ENCODE assay signal across 8 cellular contexts in genomic region chr11:64844330-64845124, GRCh38. TPM values are rescaled to one million over a fixed set of nuclear protein-coding genes. Genes with fewer than 3 reads are reported as not detected.
DNase-seq lines count a peak whose midpoint lies in the region; ATAC-seq and TF ChIP-seq lines count a peak whose summit lies in the region.

Gene CDC42BPG, minus strand, starts transcription at chr11:64844653. Its CDS starts 84 bp downstream, at chr11:64844569.

- TF ChIP-seq CTCF in nephron progenitor cell (IDR thresholded peaks at IDR 0.05): peak; percentile 47

- ATAC-seq in activated T-helper 17 cell treated with anti-CD3 and anti-CD28 coated beads, Interleukin-2, amount 50 U/mL, for 72 hours (replicated peaks): peak; percentile 68
- ATAC-seq in HG03439 (IDR thresholded peaks at IDR 0.05; ENCODE audit: unreplicated experiment): no peak

- no peak within 1 kb of the TSS for H3K27ac Mint-ChIP-seq in activated T-helper 17 cell treated with anti-CD3 and anti-CD28 coated beads, Interleukin-2, amount 50 U/mL, for 72 hours
- no peak within 1 kb of the TSS for H3K27ac Mint-ChIP-seq in nephron progenitor cell

- in situ Hi-C loops in KBM-7 (cut with MboI; ENCODE audit: low pct_unique_long_range_greater_than_20kb, low sequenced_read_pairs): no loop called here

- DNase-seq in DMS79 (lab: John Stamatoyannopoulos, UW): peak; percentile 58
- peak; percentile 62 for DNase-seq in KBM-7
- peak; percentile 83 for DNase-seq in OCI-M1 (lab: John Stamatoyannopoulos, UW)
- peak; percentile 36 for DNase-seq in fibroblast of peridontal ligament (ENCODE audit: extremely low read depth)
- DNase-seq in nephron progenitor cell: peak; percentile 78
- no peak for DNase-seq in A172 (ENCODE audit: low spot score)

- no peaks in the 10 kb centered on the region for H3K9me3 Mint-ChIP-seq in activated T-helper 17 cell treated with anti-CD3 and anti-CD28 coated beads, Interleukin-2, amount 50 U/mL, for 72 hours
- H3K9me3 Mint-ChIP-seq in nephron progenitor cell: no peaks in the 10 kb centered on the region

- H3K36me3 Mint-ChIP-seq in activated T-helper 17 cell treated with anti-CD3 and anti-CD28 coated beads, Interleukin-2, amount 50 U/mL, for 72 hours (ENCODE audit: low read depth): no peaks in the 10 kb centered on the region
- no peaks in the 10 kb centered on the region for H3K36me3 Mint-ChIP-seq in nephron progenitor cell (ENCODE audit: low read depth)

- peak within 1 kb of the TSS; percentile 73 for H3K4me3 Mint-ChIP-seq in activated T-helper 17 cell treated with anti-CD3 and anti-CD28 coated beads, Interleukin-2, amount 50 U/mL, for 72 hours
- peak within 1 kb of the TSS; percentile 86 for H3K4me3 Mint-ChIP-seq in nephron progenitor cell

- H3K27me3 Mint-ChIP-seq in activated T-helper 17 cell treated with anti-CD3 and anti-CD28 coated beads, Interleukin-2, amount 50 U/mL, for 72 hours: no peaks in the 10 kb centered on the region
- H3K27me3 Mint-ChIP-seq in nephron progenitor cell (ENCODE audit: low read depth, poor library complexity): peaks cover 10% of the 10 kb centered on the region

- peaks cover 26% of the 10 kb centered on the region for H3K4me1 Mint-ChIP-seq in activated T-helper 17 cell treated with anti-CD3 and anti-CD28 coated beads, Interleukin-2, amount 50 U/mL, for 72 hours
- peaks cover 35% of the 10 kb centered on the region for H3K4me1 Mint-ChIP-seq in nephron progenitor cell

RNA-seq across cellular contexts. Expression of gene CDC42BPG, which starts in this region (rescaled TPM):
- under 1 TPM; 0.37 to 0.71 TPM for total RNA-seq in activated T-helper 17 cell treated with anti-CD3 and anti-CD28 coated beads, Interleukin-2, amount 50 U/mL, for 72 hours
- 3.7 and 4.1 TPM in 2 replicates for total RNA-seq in A172 (2014; rRNA removed; shearing (Covaris generic))

Comparison
In these comparisons a context has a peak if more than half of its experiments do, and no peak if none do; other contexts are left out.
1. Peak in ATAC-seq in activated T-helper 17 cell treated with anti-CD3 and anti-CD28 coated beads, Interleukin-2, amount 50 U/mL, for 72 hours; RNA of the gene not detected or under 1 TPM.